1 cellular context compared by ENCODE assay signal in the genomic region with DNA sequence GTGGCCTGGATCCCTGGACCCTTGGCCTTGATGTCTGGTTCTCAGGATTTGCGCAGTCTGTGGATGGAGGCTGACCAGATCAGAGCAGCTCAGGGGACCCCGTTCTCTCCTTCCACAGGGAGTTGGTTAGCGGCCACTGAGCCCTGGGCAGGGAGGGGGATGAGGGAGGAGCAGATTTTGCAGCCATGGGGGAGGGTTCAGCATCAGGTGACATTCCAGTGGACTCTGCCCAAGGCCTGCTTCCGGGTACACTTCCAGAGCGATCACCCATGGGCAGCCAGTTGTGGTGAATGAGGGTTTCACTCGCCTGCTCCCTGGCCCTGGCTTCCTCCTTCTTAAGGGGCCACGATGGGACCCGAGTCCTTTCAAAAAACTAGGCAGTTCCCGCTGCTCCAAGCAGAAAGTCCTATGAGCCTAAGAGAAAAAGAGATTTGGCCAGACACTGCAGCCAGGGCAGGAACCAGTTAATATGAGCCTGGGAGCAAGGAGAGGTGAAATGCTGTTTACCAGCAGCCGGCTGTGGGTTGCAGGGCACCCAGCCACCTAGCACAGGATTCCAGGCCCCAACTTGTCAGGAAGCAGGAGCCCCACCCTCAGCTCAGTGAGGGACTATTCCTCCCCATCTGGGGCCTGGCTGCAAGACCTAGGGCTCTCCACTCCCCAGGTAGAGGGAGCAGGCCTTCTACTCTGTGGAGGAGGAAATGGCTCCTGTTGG.
TF ChIP-seq lines count a peak whose summit lies in the region.

No MANE protein-coding gene starts in this region.

TF ChIP-seq in HepG2, 621 proteins besides CTCF, POLR2A, EP300 and RAD21 (continued from another document and continues in another):
- TF ChIP-seq, protein P1, sequence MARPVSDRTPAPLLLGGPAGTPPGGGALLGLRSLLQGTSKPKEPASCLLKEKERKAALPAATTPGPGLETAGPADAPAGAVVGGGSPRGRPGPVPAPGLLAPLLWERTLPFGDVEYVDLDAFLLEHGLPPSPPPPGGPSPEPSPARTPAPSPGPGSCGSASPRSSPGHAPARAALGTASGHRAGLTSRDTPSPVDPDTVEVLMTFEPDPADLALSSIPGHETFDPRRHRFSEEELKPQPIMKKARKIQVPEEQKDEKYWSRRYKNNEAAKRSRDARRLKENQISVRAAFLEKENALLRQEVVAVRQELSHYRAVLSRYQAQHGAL (CRISPR knock-in tag; IDR thresholded peaks at IDR 0.05; ENCODE audit: not compliant biosample characterization) = no peak
- TF ChIP-seq, protein P2, sequence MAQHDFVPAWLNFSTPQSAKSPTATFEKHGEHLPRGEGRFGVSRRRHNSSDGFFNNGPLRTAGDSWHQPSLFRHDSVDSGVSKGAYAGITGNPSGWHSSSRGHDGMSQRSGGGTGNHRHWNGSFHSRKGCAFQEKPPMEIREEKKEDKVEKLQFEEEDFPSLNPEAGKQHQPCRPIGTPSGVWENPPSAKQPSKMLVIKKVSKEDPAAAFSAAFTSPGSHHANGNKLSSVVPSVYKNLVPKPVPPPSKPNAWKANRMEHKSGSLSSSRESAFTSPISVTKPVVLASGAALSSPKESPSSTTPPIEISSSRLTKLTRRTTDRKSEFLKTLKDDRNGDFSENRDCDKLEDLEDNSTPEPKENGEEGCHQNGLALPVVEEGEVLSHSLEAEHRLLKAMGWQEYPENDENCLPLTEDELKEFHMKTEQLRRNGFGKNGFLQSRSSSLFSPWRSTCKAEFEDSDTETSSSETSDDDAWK (CRISPR knock-in tag; IDR thresholded peaks at IDR 0.05) = no peak
- TF ChIP-seq ZNF883 (CRISPR knock-in tag; IDR thresholded peaks at IDR 0.05; ENCODE audit: not compliant biosample characterization) = peak; percentile 30
- TF ChIP-seq PRMT3 (CRISPR knock-in tag; IDR thresholded peaks at IDR 0.05; ENCODE audit: borderline replicate concordance, low read depth) = peak; percentile 75; the same call in 1 of the 2 replicates
- no peak for TF ChIP-seq ZNF768 (CRISPR knock-in tag; IDR thresholded peaks at IDR 0.05)
- TF ChIP-seq TCF7 (IDR thresholded peaks at IDR 0.05; ENCODE audit: low read depth) = no peak
- TF ChIP-seq ZNF432 (CRISPR knock-in tag; IDR thresholded peaks at IDR 0.05; ENCODE audit: borderline replicate concordance) = no peak
- no peak for TF ChIP-seq CCDC6 (CRISPR knock-in tag; IDR thresholded peaks at IDR 0.05)
- TF ChIP-seq ZNF577 (CRISPR knock-in tag; IDR thresholded peaks at IDR 0.05; ENCODE audit: borderline replicate concordance, low read depth) = no peak
- TF ChIP-seq, protein P3, sequence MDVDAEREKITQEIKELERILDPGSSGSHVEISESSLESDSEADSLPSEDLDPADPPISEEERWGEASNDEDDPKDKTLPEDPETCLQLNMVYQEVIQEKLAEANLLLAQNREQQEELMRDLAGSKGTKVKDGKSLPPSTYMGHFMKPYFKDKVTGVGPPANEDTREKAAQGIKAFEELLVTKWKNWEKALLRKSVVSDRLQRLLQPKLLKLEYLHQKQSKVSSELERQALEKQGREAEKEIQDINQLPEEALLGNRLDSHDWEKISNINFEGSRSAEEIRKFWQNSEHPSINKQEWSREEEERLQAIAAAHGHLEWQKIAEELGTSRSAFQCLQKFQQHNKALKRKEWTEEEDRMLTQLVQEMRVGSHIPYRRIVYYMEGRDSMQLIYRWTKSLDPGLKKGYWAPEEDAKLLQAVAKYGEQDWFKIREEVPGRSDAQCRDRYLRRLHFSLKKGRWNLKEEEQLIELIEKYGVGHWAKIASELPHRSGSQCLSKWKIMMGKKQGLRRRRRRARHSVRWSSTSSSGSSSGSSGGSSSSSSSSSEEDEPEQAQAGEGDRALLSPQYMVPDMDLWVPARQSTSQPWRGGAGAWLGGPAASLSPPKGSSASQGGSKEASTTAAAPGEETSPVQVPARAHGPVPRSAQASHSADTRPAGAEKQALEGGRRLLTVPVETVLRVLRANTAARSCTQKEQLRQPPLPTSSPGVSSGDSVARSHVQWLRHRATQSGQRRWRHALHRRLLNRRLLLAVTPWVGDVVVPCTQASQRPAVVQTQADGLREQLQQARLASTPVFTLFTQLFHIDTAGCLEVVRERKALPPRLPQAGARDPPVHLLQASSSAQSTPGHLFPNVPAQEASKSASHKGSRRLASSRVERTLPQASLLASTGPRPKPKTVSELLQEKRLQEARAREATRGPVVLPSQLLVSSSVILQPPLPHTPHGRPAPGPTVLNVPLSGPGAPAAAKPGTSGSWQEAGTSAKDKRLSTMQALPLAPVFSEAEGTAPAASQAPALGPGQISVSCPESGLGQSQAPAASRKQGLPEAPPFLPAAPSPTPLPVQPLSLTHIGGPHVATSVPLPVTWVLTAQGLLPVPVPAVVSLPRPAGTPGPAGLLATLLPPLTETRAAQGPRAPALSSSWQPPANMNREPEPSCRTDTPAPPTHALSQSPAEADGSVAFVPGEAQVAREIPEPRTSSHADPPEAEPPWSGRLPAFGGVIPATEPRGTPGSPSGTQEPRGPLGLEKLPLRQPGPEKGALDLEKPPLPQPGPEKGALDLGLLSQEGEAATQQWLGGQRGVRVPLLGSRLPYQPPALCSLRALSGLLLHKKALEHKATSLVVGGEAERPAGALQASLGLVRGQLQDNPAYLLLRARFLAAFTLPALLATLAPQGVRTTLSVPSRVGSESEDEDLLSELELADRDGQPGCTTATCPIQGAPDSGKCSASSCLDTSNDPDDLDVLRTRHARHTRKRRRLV (CRISPR knock-in tag; IDR thresholded peaks at IDR 0.05) = no peak
- TF ChIP-seq TGIF2 (CRISPR knock-in tag; IDR thresholded peaks at IDR 0.05) = no peak
- no peak for TF ChIP-seq ZNF20 (CRISPR knock-in tag; IDR thresholded peaks at IDR 0.05)
- no peak for TF ChIP-seq ZNF496 (CRISPR knock-in tag; IDR thresholded peaks at IDR 0.05; ENCODE audit: insufficient replicate concordance)
- peak; percentile 61; the same call in 1 of the 2 replicates for TF ChIP-seq FOXK1 (CRISPR knock-in tag; IDR thresholded peaks at IDR 0.05; ENCODE audit: borderline replicate concordance, low read depth)
- TF ChIP-seq ZNF713 (CRISPR knock-in tag; IDR thresholded peaks at IDR 0.05) = no peak
- TF ChIP-seq PITX1 (CRISPR knock-in tag; IDR thresholded peaks at IDR 0.05) = no peak
- no peak; the same call in 1 of the 2 replicates for TF ChIP-seq HES4 (CRISPR knock-in tag; IDR thresholded peaks at IDR 0.05; ENCODE audit: borderline replicate concordance)
- peak; percentile 62 for TF ChIP-seq ZNF788 (CRISPR knock-in tag; IDR thresholded peaks at IDR 0.05; ENCODE audit: borderline replicate concordance)
- TF ChIP-seq, protein P4, sequence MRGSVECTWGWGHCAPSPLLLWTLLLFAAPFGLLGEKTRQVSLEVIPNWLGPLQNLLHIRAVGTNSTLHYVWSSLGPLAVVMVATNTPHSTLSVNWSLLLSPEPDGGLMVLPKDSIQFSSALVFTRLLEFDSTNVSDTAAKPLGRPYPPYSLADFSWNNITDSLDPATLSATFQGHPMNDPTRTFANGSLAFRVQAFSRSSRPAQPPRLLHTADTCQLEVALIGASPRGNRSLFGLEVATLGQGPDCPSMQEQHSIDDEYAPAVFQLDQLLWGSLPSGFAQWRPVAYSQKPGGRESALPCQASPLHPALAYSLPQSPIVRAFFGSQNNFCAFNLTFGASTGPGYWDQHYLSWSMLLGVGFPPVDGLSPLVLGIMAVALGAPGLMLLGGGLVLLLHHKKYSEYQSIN (CRISPR knock-in tag; IDR thresholded peaks at IDR 0.05; ENCODE audit: borderline replicate concordance) = no peak
- TF ChIP-seq, protein P5, sequence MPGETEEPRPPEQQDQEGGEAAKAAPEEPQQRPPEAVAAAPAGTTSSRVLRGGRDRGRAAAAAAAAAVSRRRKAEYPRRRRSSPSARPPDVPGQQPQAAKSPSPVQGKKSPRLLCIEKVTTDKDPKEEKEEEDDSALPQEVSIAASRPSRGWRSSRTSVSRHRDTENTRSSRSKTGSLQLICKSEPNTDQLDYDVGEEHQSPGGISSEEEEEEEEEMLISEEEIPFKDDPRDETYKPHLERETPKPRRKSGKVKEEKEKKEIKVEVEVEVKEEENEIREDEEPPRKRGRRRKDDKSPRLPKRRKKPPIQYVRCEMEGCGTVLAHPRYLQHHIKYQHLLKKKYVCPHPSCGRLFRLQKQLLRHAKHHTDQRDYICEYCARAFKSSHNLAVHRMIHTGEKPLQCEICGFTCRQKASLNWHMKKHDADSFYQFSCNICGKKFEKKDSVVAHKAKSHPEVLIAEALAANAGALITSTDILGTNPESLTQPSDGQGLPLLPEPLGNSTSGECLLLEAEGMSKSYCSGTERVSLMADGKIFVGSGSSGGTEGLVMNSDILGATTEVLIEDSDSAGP (CRISPR knock-in tag; IDR thresholded peaks at IDR 0.05; ENCODE audit: borderline replicate concordance) = peak; percentile 90
- peak; percentile 49 for TF ChIP-seq HNRNPH1 (optimal IDR thresholded peaks at IDR 0.05; ENCODE audit: low read depth, low read length)
- no peak for TF ChIP-seq NFE2L2 (IDR thresholded peaks at IDR 0.05; ENCODE audit: low read length)
- TF ChIP-seq ZNF30 (CRISPR knock-in tag; IDR thresholded peaks at IDR 0.05) = no peak
- no peak for TF ChIP-seq ZNF564 (CRISPR knock-in tag; IDR thresholded peaks at IDR 0.05)
- peak; percentile 32 for TF ChIP-seq SKI (IDR thresholded peaks at IDR 0.05; ENCODE audit: partially characterized antibody)
- TF ChIP-seq, protein P6, sequence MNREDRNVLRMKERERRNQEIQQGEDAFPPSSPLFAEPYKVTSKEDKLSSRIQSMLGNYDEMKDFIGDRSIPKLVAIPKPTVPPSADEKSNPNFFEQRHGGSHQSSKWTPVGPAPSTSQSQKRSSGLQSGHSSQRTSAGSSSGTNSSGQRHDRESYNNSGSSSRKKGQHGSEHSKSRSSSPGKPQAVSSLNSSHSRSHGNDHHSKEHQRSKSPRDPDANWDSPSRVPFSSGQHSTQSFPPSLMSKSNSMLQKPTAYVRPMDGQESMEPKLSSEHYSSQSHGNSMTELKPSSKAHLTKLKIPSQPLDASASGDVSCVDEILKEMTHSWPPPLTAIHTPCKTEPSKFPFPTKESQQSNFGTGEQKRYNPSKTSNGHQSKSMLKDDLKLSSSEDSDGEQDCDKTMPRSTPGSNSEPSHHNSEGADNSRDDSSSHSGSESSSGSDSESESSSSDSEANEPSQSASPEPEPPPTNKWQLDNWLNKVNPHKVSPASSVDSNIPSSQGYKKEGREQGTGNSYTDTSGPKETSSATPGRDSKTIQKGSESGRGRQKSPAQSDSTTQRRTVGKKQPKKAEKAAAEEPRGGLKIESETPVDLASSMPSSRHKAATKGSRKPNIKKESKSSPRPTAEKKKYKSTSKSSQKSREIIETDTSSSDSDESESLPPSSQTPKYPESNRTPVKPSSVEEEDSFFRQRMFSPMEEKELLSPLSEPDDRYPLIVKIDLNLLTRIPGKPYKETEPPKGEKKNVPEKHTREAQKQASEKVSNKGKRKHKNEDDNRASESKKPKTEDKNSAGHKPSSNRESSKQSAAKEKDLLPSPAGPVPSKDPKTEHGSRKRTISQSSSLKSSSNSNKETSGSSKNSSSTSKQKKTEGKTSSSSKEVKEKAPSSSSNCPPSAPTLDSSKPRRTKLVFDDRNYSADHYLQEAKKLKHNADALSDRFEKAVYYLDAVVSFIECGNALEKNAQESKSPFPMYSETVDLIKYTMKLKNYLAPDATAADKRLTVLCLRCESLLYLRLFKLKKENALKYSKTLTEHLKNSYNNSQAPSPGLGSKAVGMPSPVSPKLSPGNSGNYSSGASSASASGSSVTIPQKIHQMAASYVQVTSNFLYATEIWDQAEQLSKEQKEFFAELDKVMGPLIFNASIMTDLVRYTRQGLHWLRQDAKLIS (CRISPR knock-in tag; IDR thresholded peaks at IDR 0.05) = no peak; the same call in 1 of the 2 replicates
- TF ChIP-seq POLR2G (IDR thresholded peaks at IDR 0.05; ENCODE audit: low read depth, low read length) = peak; percentile 97
- TF ChIP-seq ZNF362 (CRISPR knock-in tag; IDR thresholded peaks at IDR 0.05; ENCODE audit: borderline replicate concordance) = no peak
- no peak for TF ChIP-seq HOXA7 (CRISPR knock-in tag; IDR thresholded peaks at IDR 0.05)
- TF ChIP-seq, protein P7, sequence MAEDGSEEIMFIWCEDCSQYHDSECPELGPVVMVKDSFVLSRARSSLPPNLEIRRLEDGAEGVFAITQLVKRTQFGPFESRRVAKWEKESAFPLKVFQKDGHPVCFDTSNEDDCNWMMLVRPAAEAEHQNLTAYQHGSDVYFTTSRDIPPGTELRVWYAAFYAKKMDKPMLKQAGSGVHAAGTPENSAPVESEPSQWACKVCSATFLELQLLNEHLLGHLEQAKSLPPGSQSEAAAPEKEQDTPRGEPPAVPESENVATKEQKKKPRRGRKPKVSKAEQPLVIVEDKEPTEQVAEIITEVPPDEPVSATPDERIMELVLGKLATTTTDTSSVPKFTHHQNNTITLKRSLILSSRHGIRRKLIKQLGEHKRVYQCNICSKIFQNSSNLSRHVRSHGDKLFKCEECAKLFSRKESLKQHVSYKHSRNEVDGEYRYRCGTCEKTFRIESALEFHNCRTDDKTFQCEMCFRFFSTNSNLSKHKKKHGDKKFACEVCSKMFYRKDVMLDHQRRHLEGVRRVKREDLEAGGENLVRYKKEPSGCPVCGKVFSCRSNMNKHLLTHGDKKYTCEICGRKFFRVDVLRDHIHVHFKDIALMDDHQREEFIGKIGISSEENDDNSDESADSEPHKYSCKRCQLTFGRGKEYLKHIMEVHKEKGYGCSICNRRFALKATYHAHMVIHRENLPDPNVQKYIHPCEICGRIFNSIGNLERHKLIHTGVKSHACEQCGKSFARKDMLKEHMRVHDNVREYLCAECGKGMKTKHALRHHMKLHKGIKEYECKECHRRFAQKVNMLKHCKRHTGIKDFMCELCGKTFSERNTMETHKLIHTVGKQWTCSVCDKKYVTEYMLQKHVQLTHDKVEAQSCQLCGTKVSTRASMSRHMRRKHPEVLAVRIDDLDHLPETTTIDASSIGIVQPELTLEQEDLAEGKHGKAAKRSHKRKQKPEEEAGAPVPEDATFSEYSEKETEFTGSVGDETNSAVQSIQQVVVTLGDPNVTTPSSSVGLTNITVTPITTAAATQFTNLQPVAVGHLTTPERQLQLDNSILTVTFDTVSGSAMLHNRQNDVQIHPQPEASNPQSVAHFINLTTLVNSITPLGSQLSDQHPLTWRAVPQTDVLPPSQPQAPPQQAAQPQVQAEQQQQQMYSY (CRISPR knock-in tag; IDR thresholded peaks at IDR 0.05) = no peak
